In genomic region chr22:22520020-22520656, GRCh38 we compare ENCODE assay signal across 13 cellular contexts. TPM values are rescaled to one million over a fixed set of nuclear protein-coding genes. Genes with fewer than 3 reads are reported as not detected.
DNase-seq lines count a peak whose midpoint lies in the region; ATAC-seq and TF ChIP-seq lines count a peak whose summit lies in the region.
"Had no signal": no experiment of that assay in that cellular context is flagged by ENCODE, and none has a peak within 500 bp of the region (broad histone marks: within the 10 kb centered on the region; RNA-seq: fewer than 3 reads in every experiment).

ZNF280A (minus strand) TSS chr22:22520270; CDS start chr22:22515630, 4,640 bp downstream.

- H3K27me3 Mint-ChIP-seq in neural progenitor cell (ENCODE audit: insufficient read depth, low read depth), result peaks cover 2% of the 10 kb centered on the region
- peaks cover 17 to 20% of the 10 kb centered on the region in 2 donors for H3K27me3 Mint-ChIP-seq in natural killer cell (ENCODE audit: low read depth in 2 of 2)
- peaks cover 31% of the 10 kb centered on the region for H3K27me3 Mint-ChIP-seq in activated CD4-positive, alpha-beta memory T cell treated with anti-CD3 and anti-CD28 coated beads, Interleukin-2, amount 10 ng/mL, durations not matched to agents 7 days and 5 days

- H3K4me3 ChIP-seq in neural progenitor cell, result peak within 1 kb of the TSS; percentile 34

- peak; percentile 25 for DNase-seq in D341Med (ENCODE audit: low spot score)
- DNase-seq in amniotic epithelial cell (ENCODE audit: low read depth), result peak; percentile 45
- peak; percentile 47 for DNase-seq in neural progenitor cell (ENCODE audit: low spot score)
- no peak for DNase-seq in NCI-H446 (lab: John Stamatoyannopoulos, UW)
- no peak for DNase-seq in natural killer cell
- no peak for DNase-seq in activated CD4-positive, alpha-beta memory T cell treated with anti-CD3 and anti-CD28 coated beads, Interleukin-2, amount 10 ng/mL, durations not matched to agents 7 days and 5 days
- DNase-seq in activated CD8-positive, alpha-beta memory T cell treated with anti-CD3 and anti-CD28 coated beads, Interleukin-2, amount 50 U/mL, for 4 hours, result no peak
- DNase-seq: activated CD4-positive, alpha-beta T cell treated with anti-CD3 and anti-CD28 coated beads, Interleukin-2, amount 50 U/mL, for 1 hour; effector memory CD8-positive, alpha-beta T cell; NCI-H2029 treated with DMSO at 0.1 percent for 48 hours; SHP77 had no signal

- no peak within 1 kb of the TSS for H3K27ac ChIP-seq in neural progenitor cell

- peaks cover 21% of the 10 kb centered on the region for H3K4me1 ChIP-seq in neural progenitor cell

- H3K4me3 Mint-ChIP-seq in neural progenitor cell, result peak within 1 kb of the TSS; percentile 39
- no peak within 1 kb of the TSS for H3K4me3 Mint-ChIP-seq in natural killer cell
- no peak within 1 kb of the TSS for H3K4me3 Mint-ChIP-seq in activated CD4-positive, alpha-beta memory T cell treated with anti-CD3 and anti-CD28 coated beads, Interleukin-2, amount 10 ng/mL, durations not matched to agents 7 days and 5 days
- H3K4me3 Mint-ChIP-seq: activated naive CD8-positive, alpha-beta T cell; effector memory CD8-positive, alpha-beta T cell had no signal

- peak within 1 kb of the TSS; percentile 71 for H3K4me2 ChIP-seq in neural progenitor cell

- peaks cover 16% of the 10 kb centered on the region for H3F3A ChIP-seq in neural progenitor cell (ENCODE audit: low read depth)

- H3K4me1 Mint-ChIP-seq in neural progenitor cell, result peaks cover 18% of the 10 kb centered on the region
- no peaks in the 10 kb centered on the region for H3K4me1 Mint-ChIP-seq in natural killer cell
- peaks cover 4% of the 10 kb centered on the region for H3K4me1 Mint-ChIP-seq in activated CD4-positive, alpha-beta memory T cell treated with anti-CD3 and anti-CD28 coated beads, Interleukin-2, amount 10 ng/mL, durations not matched to agents 7 days and 5 days

- no peaks in the 10 kb centered on the region for H3K9me3 ChIP-seq in neural progenitor cell (ENCODE audit: low read depth)

- peaks cover 46% of the 10 kb centered on the region for H3K27me3 ChIP-seq in neural progenitor cell

- H4K20me1 ChIP-seq in neural progenitor cell (ENCODE audit: low read depth), result no peaks in the 10 kb centered on the region

- H3K36me3 ChIP-seq in neural progenitor cell, result no peaks in the 10 kb centered on the region

- no peak for TF ChIP-seq RAD21 in Ishikawa (IDR thresholded peaks at IDR 0.05; ENCODE audit: low read depth)

- H3K9ac ChIP-seq in neural progenitor cell, result no peak within 1 kb of the TSS

- no peak for TF ChIP-seq EP300 in Ishikawa (IDR thresholded peaks at IDR 0.05; ENCODE audit: borderline replicate concordance)

- POLR2A ChIA-PET in activated CD4-positive, alpha-beta memory T cell treated with anti-CD3 and anti-CD28 coated beads, Interleukin-2, amount 10 ng/mL, durations not matched to agents 7 days and 5 days (lab: Charles Lee), result no interaction called here

- H2AFZ ChIP-seq in neural progenitor cell (replicated peaks), result peak within 1 kb of the TSS; percentile 84

- CTCF ChIA-PET in activated CD4-positive, alpha-beta memory T cell treated with anti-CD3 and anti-CD28 coated beads, Interleukin-2, amount 10 ng/mL, durations not matched to agents 7 days and 5 days (lab: Charles Lee), result interaction anchor here (1.2 kb wide), 1 partner anchor 11 kb away, joined by 6 read pairs; the partner anchor contains the start of gene ZNF280B

- no peaks in the 10 kb centered on the region for H3K9me3 Mint-ChIP-seq in neural progenitor cell
- no peaks in the 10 kb centered on the region for H3K9me3 Mint-ChIP-seq in natural killer cell
- H3K9me3 Mint-ChIP-seq in activated CD4-positive, alpha-beta memory T cell treated with anti-CD3 and anti-CD28 coated beads, Interleukin-2, amount 10 ng/mL, durations not matched to agents 7 days and 5 days, result no peaks in the 10 kb centered on the region
- H3K9me3 Mint-ChIP-seq: effector memory CD8-positive, alpha-beta T cell had no signal

- H3K79me2 ChIP-seq in neural progenitor cell (ENCODE audit: low read depth), result no peaks in the 10 kb centered on the region

- ATAC-seq in natural killer cell, result no peak
- ATAC-seq: effector memory CD8-positive, alpha-beta T cell had no signal

- intact Hi-C loops in natural killer cell (cut with micrococcal nuclease), result no loop called here

- H3K36me3 Mint-ChIP-seq in neural progenitor cell, result no peaks in the 10 kb centered on the region
- no peaks in the 10 kb centered on the region for H3K36me3 Mint-ChIP-seq in natural killer cell
- H3K36me3 Mint-ChIP-seq in activated CD4-positive, alpha-beta memory T cell treated with anti-CD3 and anti-CD28 coated beads, Interleukin-2, amount 10 ng/mL, durations not matched to agents 7 days and 5 days (ENCODE audit: low read depth), result no peaks in the 10 kb centered on the region
- H3K36me3 Mint-ChIP-seq: activated naive CD8-positive, alpha-beta T cell had no signal

- H3K27ac Mint-ChIP-seq in neural progenitor cell (peak within 1 kb of the TSS; percentile 3), natural killer cell (no peak within 1 kb of the TSS)
- no peak within 1 kb of the TSS for H3K27ac Mint-ChIP-seq in activated CD4-positive, alpha-beta memory T cell treated with anti-CD3 and anti-CD28 coated beads, Interleukin-2, amount 10 ng/mL, durations not matched to agents 7 days and 5 days
- H3K27ac Mint-ChIP-seq: activated naive CD8-positive, alpha-beta T cell; effector memory CD8-positive, alpha-beta T cell had no signal

- TF ChIP-seq CTCF in neural progenitor cell (IDR thresholded peaks at IDR 0.05) (no peak), natural killer cell (IDR thresholded peaks at IDR 0.05) (no peak)

TF ChIP-seq in Ishikawa, 13 proteins besides CTCF, POLR2A, EP300 and RAD21:
- TF ChIP-seq CEBPB (IDR thresholded peaks at IDR 0.05) (peak; percentile 39; the same call in 1 of the 2 replicates), NFIC (IDR thresholded peaks at IDR 0.05) (no peak), USF1 (IDR thresholded peaks at IDR 0.05) (peak; percentile 73)
TF ChIP-seq in Ishikawa: peak in this region for 2.

RNA-seq across cellular contexts. Expression of gene ZNF280A, which starts in this region (rescaled TPM):
- 2.4 and 3.7 TPM in 2 replicates for total RNA-seq in neural progenitor cell (ENCODE audit: low replicate concordance)
- total RNA-seq in natural killer cell, result not detected
- not detected for total RNA-seq in activated CD4-positive, alpha-beta memory T cell treated with anti-CD3 and anti-CD28 coated beads, Interleukin-2, amount 10 ng/mL, durations not matched to agents 7 days and 5 days

Comparison
In these comparisons a context has a peak if more than half of its experiments do, and no peak if none do; other contexts are left out.
1. DNase-seq: peak in D341Med (single experiment), amniotic epithelial cell (single experiment) and neural progenitor cell (single experiment); none in NCI-H446 (0 of 2), natural killer cell (single experiment), activated CD4-positive, alpha-beta memory T cell treated with anti-CD3 and anti-CD28 coated beads, Interleukin-2, amount 10 ng/mL, durations not matched to agents 7 days and 5 days (single experiment) and activated CD8-positive, alpha-beta memory T cell treated with anti-CD3 and anti-CD28 coated beads, Interleukin-2, amount 50 U/mL, for 4 hours (single experiment).